ENCODE assay signal across 9 cellular contexts in genomic region chr17:8753976-8754440, GRCh38. TPM values are rescaled to one million over a fixed set of nuclear protein-coding genes. Genes with fewer than 3 reads are reported as not detected.
A peak's percentile ranks its signal among the peaks of the same experiment; 100 is the strongest.
DNase-seq lines count a peak whose midpoint lies in the region; ATAC-seq and TF ChIP-seq lines count a peak whose summit lies in the region.
"Had no signal": no experiment of that assay in that cellular context is flagged by ENCODE, and none has a peak within 500 bp of the region (broad histone marks: within the 10 kb centered on the region; RNA-seq: fewer than 3 reads in every experiment).

No MANE protein-coding gene starts in this region.

- H3K9me3 Mint-ChIP-seq in activated naive CD8-positive, alpha-beta T cell treated with anti-CD3 and anti-CD28 coated beads, Interleukin-2, amount 10 ng/mL, durations not matched to agents 7 days and 5 days = no peaks in the 10 kb centered on the region
- H3K9me3 Mint-ChIP-seq in activated naive CD8-positive, alpha-beta T cell treated with anti-CD3 and anti-CD28 coated beads, Interleukin-2, amount 50 U/mL, for 24 hours = no peaks in the 10 kb centered on the region

- 33 to 36% methylated on average over 1 of the region's 1 CpG for WGBS in transverse colon (ENCODE audit: low coverage in 1 of 2), 2 donors

- H3K4me3 ChIP-seq in epithelial cell of proximal tubule (ENCODE audit: low read depth, low read length) = no peak overlapping the region
- H3K4me3 ChIP-seq in transverse colon = no peak overlapping the region

- peaks cover 5% of the 10 kb centered on the region for H3K27me3 ChIP-seq in transverse colon

- H3K4me3 Mint-ChIP-seq in activated naive CD8-positive, alpha-beta T cell treated with anti-CD3 and anti-CD28 coated beads, Interleukin-2, amount 10 ng/mL, durations not matched to agents 7 days and 5 days = no peak overlapping the region
- no peak overlapping the region for H3K4me3 Mint-ChIP-seq in activated naive CD8-positive, alpha-beta T cell treated with anti-CD3 and anti-CD28 coated beads, Interleukin-2, amount 50 U/mL, for 24 hours

- TF ChIP-seq POLR2A in transverse colon (IDR thresholded peaks at IDR 0.05) = no peak

- TF ChIP-seq CTCF in epithelial cell of proximal tubule (conservative IDR thresholded peaks at IDR 0.05; ENCODE audit: low read depth, low read length) = peak; percentile 56
- TF ChIP-seq CTCF in transverse colon (IDR thresholded peaks at IDR 0.05) = peak in 3 of 5 experiments; percentile 26 to 38 (median 35)

- H3K27ac Mint-ChIP-seq in activated naive CD8-positive, alpha-beta T cell treated with anti-CD3 and anti-CD28 coated beads, Interleukin-2, amount 10 ng/mL, durations not matched to agents 7 days and 5 days = no peak overlapping the region
- no peak overlapping the region for H3K27ac Mint-ChIP-seq in activated naive CD8-positive, alpha-beta T cell treated with anti-CD3 and anti-CD28 coated beads, Interleukin-2, amount 50 U/mL, for 24 hours

- ATAC-seq in activated naive CD8-positive, alpha-beta T cell treated with anti-CD3 and anti-CD28 coated beads, Interleukin-2, amount 10 ng/mL, durations not matched to agents 7 days and 5 days (ENCODE audit: low read depth) = peak; percentile 56
- no peak for ATAC-seq in activated naive CD8-positive, alpha-beta T cell treated with anti-CD3 and anti-CD28 coated beads, Interleukin-2, amount 50 U/mL, for 24 hours
- no peak for ATAC-seq in GM19467 (IDR thresholded peaks at IDR 0.05; ENCODE audit: unreplicated experiment)
- ATAC-seq: sciatic nerve had no signal

- peaks cover 12% of the 10 kb centered on the region for H3K27me3 Mint-ChIP-seq in activated naive CD8-positive, alpha-beta T cell treated with anti-CD3 and anti-CD28 coated beads, Interleukin-2, amount 10 ng/mL, durations not matched to agents 7 days and 5 days
- peaks cover 14% of the 10 kb centered on the region for H3K27me3 Mint-ChIP-seq in activated naive CD8-positive, alpha-beta T cell treated with anti-CD3 and anti-CD28 coated beads, Interleukin-2, amount 50 U/mL, for 24 hours

- no peaks in the 10 kb centered on the region for H3K36me3 ChIP-seq in transverse colon

- no peaks in the 10 kb centered on the region for H3K4me1 ChIP-seq in transverse colon

- no peaks in the 10 kb centered on the region for H3K4me1 Mint-ChIP-seq in activated naive CD8-positive, alpha-beta T cell treated with anti-CD3 and anti-CD28 coated beads, Interleukin-2, amount 10 ng/mL, durations not matched to agents 7 days and 5 days
- H3K4me1 Mint-ChIP-seq in activated naive CD8-positive, alpha-beta T cell treated with anti-CD3 and anti-CD28 coated beads, Interleukin-2, amount 50 U/mL, for 24 hours = no peaks in the 10 kb centered on the region

- no peak for DNase-seq in activated naive CD8-positive, alpha-beta T cell treated with anti-CD3 and anti-CD28 coated beads, Interleukin-2, amount 10 ng/mL, durations not matched to agents 7 days and 5 days
- no peak for DNase-seq in activated naive CD8-positive, alpha-beta T cell treated with anti-CD3 and anti-CD28 coated beads, Interleukin-2, amount 50 U/mL, for 24 hours
- peak; percentile 79 for DNase-seq in NCI-H748 (lab: John Stamatoyannopoulos, UW; ENCODE audit: unreplicated experiment)
- no peak for DNase-seq in epithelial cell of proximal tubule (ENCODE audit: low read depth)
- no peak for DNase-seq in transverse colon
- no peak for DNase-seq in T1000 (lab: John Stamatoyannopoulos, UW)
- DNase-seq in NCI-H2227 (lab: John Stamatoyannopoulos, UW; ENCODE audit: unreplicated experiment) = no peak

- TF ChIP-seq EP300 in transverse colon (IDR thresholded peaks at IDR 0.05; ENCODE audit: low read depth) = no peak

- H3K36me3 Mint-ChIP-seq in activated naive CD8-positive, alpha-beta T cell treated with anti-CD3 and anti-CD28 coated beads, Interleukin-2, amount 10 ng/mL, durations not matched to agents 7 days and 5 days = no peaks in the 10 kb centered on the region
- no peaks in the 10 kb centered on the region for H3K36me3 Mint-ChIP-seq in activated naive CD8-positive, alpha-beta T cell treated with anti-CD3 and anti-CD28 coated beads, Interleukin-2, amount 50 U/mL, for 24 hours (ENCODE audit: low read depth)

- no peak overlapping the region for H3K27ac ChIP-seq in transverse colon

- intact Hi-C loops in transverse colon (cut with DNase I; ENCODE audit: low total_unique reads) = no loop called here

- no peaks in the 10 kb centered on the region for H3K9me3 ChIP-seq in transverse colon

- in situ Hi-C loops in transverse colon (cut with MboI; ENCODE audit: low pct_ligation_motif_present in 1 of 4, low pct_unique_long_range_greater_than_20kb in 1 of 4, low sequenced_read_pairs in 3 of 4) = no loop called here

- POLR2A ChIA-PET in activated naive CD8-positive, alpha-beta T cell treated with anti-CD3 and anti-CD28 coated beads, Interleukin-2, amount 10 ng/mL, durations not matched to agents 7 days and 5 days (lab: Charles Lee) = no interaction called here

RNA-seq across cellular contexts. Expression of gene SPDYE4, which starts 4.3 kb away (rescaled TPM):
- total RNA-seq in activated naive CD8-positive, alpha-beta T cell treated with anti-CD3 and anti-CD28 coated beads, Interleukin-2, amount 10 ng/mL, durations not matched to agents 7 days and 5 days = not detected
- total RNA-seq in epithelial cell of proximal tubule = not detected in 2 replicates
- total RNA-seq in transverse colon = not detected
- total RNA-seq: sciatic nerve had no signal

RNA-seq across cellular contexts. Expression of gene CCDC42, which starts 9.4 kb away (rescaled TPM):
- total RNA-seq in activated naive CD8-positive, alpha-beta T cell treated with anti-CD3 and anti-CD28 coated beads, Interleukin-2, amount 10 ng/mL, durations not matched to agents 7 days and 5 days = 1 to 10 TPM in 1 of 2 experiments, under 1 TPM in 1; 0.51 to 1.1 TPM
- total RNA-seq in epithelial cell of proximal tubule = not detected in 2 replicates
- total RNA-seq in transverse colon = not detected
- total RNA-seq: sciatic nerve had no signal

RNA-seq across cellular contexts. Expression of gene MFSD6L, which starts 45.2 kb away (rescaled TPM):
- total RNA-seq in activated naive CD8-positive, alpha-beta T cell treated with anti-CD3 and anti-CD28 coated beads, Interleukin-2, amount 10 ng/mL, durations not matched to agents 7 days and 5 days = under 1 TPM; 0.94 to 0.97 TPM
- 0.43 TPM in 1 of 2 replicates, not detected in the other for total RNA-seq in epithelial cell of proximal tubule
- 1 to 10 TPM in 2 of 4 donors, under 1 TPM in 1, not detected in 1; 0.40 to 5.1 (median 3.8) TPM for total RNA-seq in transverse colon
- total RNA-seq: sciatic nerve had no signal
